21 cellular contexts compared by ENCODE assay signal in genomic region chr10:43113201-43113893, GRCh38. TPM values are rescaled to one million over a fixed set of nuclear protein-coding genes. Genes with fewer than 3 reads are reported as not detected.
A peak's percentile ranks its signal among the peaks of the same experiment; 100 is the strongest.
DNase-seq lines count a peak whose midpoint lies in the region; ATAC-seq and TF ChIP-seq lines count a peak whose summit lies in the region.
"Had no signal": no experiment of that assay in that cellular context is flagged by ENCODE, and none has a peak within 500 bp of the region (broad histone marks: within the 10 kb centered on the region; RNA-seq: fewer than 3 reads in every experiment).

No MANE protein-coding gene starts in this region.

- H3K4me3 Mint-ChIP-seq in endodermal cell, result no peak overlapping the region

- H3K9me3 ChIP-seq in right cardiac atrium (ENCODE audit: control insufficient read depth, low read length) (no peaks in the 10 kb centered on the region), right atrium auricular region (no peaks in the 10 kb centered on the region), endodermal cell (ENCODE audit: control insufficient read depth, low read length) (no peaks in the 10 kb centered on the region)

- H3K36me3 ChIP-seq in right atrium auricular region, result no peaks in the 10 kb centered on the region
- H3K36me3 ChIP-seq in endodermal cell (ENCODE audit: control insufficient read depth, insufficient read depth, low read length), result no peaks in the 10 kb centered on the region

- H3K36me3 Mint-ChIP-seq in endodermal cell (ENCODE audit: low read depth), result no peaks in the 10 kb centered on the region
- H3K36me3 Mint-ChIP-seq: CD4-positive, CD25-positive, alpha-beta regulatory T cell had no signal

- no peaks in the 10 kb centered on the region for H3K27me3 Mint-ChIP-seq in endodermal cell (ENCODE audit: insufficient read depth)
- H3K27me3 Mint-ChIP-seq: CD4-positive, CD25-positive, alpha-beta regulatory T cell had no signal

- POLR2A ChIA-PET in HEK293T (lab: Yijun Ruan, JAX), result no interaction called here

- H3K27me3 ChIP-seq in right cardiac atrium (ENCODE audit: control insufficient read depth, insufficient read depth) (no peaks in the 10 kb centered on the region), right atrium auricular region (no peaks in the 10 kb centered on the region), endodermal cell (ENCODE audit: control insufficient read depth, insufficient read depth, low read length, poor library complexity, severe bottlenecking) (no peaks in the 10 kb centered on the region)

- peak in 2 of 3 donors; percentile 24 to 25 for DNase-seq in right cardiac atrium
- DNase-seq in right atrium auricular region (ENCODE audit: low spot score), result no peak
- DNase-seq in endodermal cell, result no peak
- peak; percentile 58 for DNase-seq in posterior vena cava (ENCODE audit: low spot score)
- no peak for DNase-seq in HEK293T (ENCODE audit: extremely low spot score)
- DNase-seq in left lobe of liver (ENCODE audit: low spot score), result no peak
- DNase-seq in NCI-H2081 (lab: John Stamatoyannopoulos, UW), result no peak
- DNase-seq: CD4-positive, CD25-positive, alpha-beta regulatory T cell; EL; GF-D8; KG1; NCI-H1092; NCI-H1436; NCI-H187 treated with DMSO at 0.1 percent for 48 hours; NCI-H345; NCI-H524; NCI-H774; NK-92 treated with Interleukin-12 subunit alpha and Interleukin-12 subunit beta, amount 100 ng/mL, for 24 hours had no signal

- H3K27ac Mint-ChIP-seq in endodermal cell, result no peak overlapping the region

- intact Hi-C loops in right cardiac atrium (cut with DNase I) (no loop called here), posterior vena cava (cut with DNase I) (no loop called here)

- H3K9me3 Mint-ChIP-seq in endodermal cell, result no peaks in the 10 kb centered on the region
- H3K9me3 Mint-ChIP-seq: CD4-positive, CD25-positive, alpha-beta regulatory T cell had no signal

- CTCF ChIA-PET in HEK293T (lab: Yijun Ruan, JAX), result no interaction called here

- H3K4me3 ChIP-seq in right cardiac atrium (ENCODE audit: low read length) (no peak overlapping the region), right atrium auricular region (no peak overlapping the region), endodermal cell (ENCODE audit: low read length) (no peak overlapping the region)

- TF ChIP-seq CTCF in right atrium auricular region (IDR thresholded peaks at IDR 0.05) (no peak), endodermal cell (conservative IDR thresholded peaks at IDR 0.05) (peak; percentile 25)

- ATAC-seq in right cardiac atrium (no peak), left lobe of liver (no peak), HG03280 (IDR thresholded peaks at IDR 0.05; ENCODE audit: unreplicated experiment) (no peak)
- ATAC-seq: Panc1, SK-N-SH treated with all-trans-retinoic acid at 6 μM for 48 hours had no signal

- no peaks in the 10 kb centered on the region for H3K4me1 Mint-ChIP-seq in endodermal cell

- H3K4me1 ChIP-seq in right cardiac atrium (ENCODE audit: control insufficient read depth, insufficient read depth, low read length) (no peaks in the 10 kb centered on the region), right atrium auricular region (no peaks in the 10 kb centered on the region), endodermal cell (ENCODE audit: control insufficient read depth, insufficient read depth, low read length) (no peaks in the 10 kb centered on the region)

- WGBS in right cardiac atrium, result 87% methylated on average over 15 of the region's 15 CpGs
- WGBS in endodermal cell (ENCODE audit: insufficient coverage in 1 of 2, insufficient read length in 1 of 2), 2 experiments, result 82 to 92% methylated on average over 3 to 15 of the region's 15 CpGs

- H3K9ac ChIP-seq in endodermal cell (ENCODE audit: extremely low read depth, low read length, poor library complexity, severe bottlenecking), result no peak overlapping the region

- H3K27ac ChIP-seq in right cardiac atrium (ENCODE audit: low read length), result no peak overlapping the region
- no peak overlapping the region for H3K27ac ChIP-seq in right atrium auricular region
- no peak overlapping the region for H3K27ac ChIP-seq in endodermal cell (ENCODE audit: low read depth, low read length)

TF ChIP-seq in HEK293T, 16 proteins besides CTCF, POLR2A, EP300 and RAD21:
- TF ChIP-seq L3MBTL2 (conservative IDR thresholded peaks at IDR 0.05), result no peak
- no peak for TF ChIP-seq ARNT (IDR thresholded peaks at IDR 0.05)
- TF ChIP-seq LEF1 (IDR thresholded peaks at IDR 0.05; ENCODE audit: borderline replicate concordance), result no peak
- TF ChIP-seq TARDBP (IDR thresholded peaks at IDR 0.05), result no peak
- TF ChIP-seq SP1 (IDR thresholded peaks at IDR 0.05), result no peak
- no peak for TF ChIP-seq SUZ12 (IDR thresholded peaks at IDR 0.05)
- no peak for TF ChIP-seq CTBP1 (IDR thresholded peaks at IDR 0.05; ENCODE audit: borderline replicate concordance)
- TF ChIP-seq ZNF384 (IDR thresholded peaks at IDR 0.05), result no peak
- no peak for TF ChIP-seq BHLHE40 (IDR thresholded peaks at IDR 0.05; ENCODE audit: borderline replicate concordance)
- TF ChIP-seq FOXK2 (IDR thresholded peaks at IDR 0.05), result no peak
- no peak for TF ChIP-seq ELF4 (IDR thresholded peaks at IDR 0.05)
- TF ChIP-seq, protein P1, sequence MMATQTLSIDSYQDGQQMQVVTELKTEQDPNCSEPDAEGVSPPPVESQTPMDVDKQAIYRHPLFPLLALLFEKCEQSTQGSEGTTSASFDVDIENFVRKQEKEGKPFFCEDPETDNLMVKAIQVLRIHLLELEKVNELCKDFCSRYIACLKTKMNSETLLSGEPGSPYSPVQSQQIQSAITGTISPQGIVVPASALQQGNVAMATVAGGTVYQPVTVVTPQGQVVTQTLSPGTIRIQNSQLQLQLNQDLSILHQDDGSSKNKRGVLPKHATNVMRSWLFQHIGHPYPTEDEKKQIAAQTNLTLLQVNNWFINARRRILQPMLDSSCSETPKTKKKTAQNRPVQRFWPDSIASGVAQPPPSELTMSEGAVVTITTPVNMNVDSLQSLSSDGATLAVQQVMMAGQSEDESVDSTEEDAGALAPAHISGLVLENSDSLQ (IDR thresholded peaks at IDR 0.05), result no peak
- no peak for TF ChIP-seq NFRKB (IDR thresholded peaks at IDR 0.05)
- no peak for TF ChIP-seq FOXA1 (IDR thresholded peaks at IDR 0.05)
TF ChIP-seq in HEK293T: peak in this region for 0.

RNA-seq across cellular contexts. Expression of gene CSGALNACT2, which starts 24.9 kb away (rescaled TPM):
- total RNA-seq in right cardiac atrium (10 to 100 TPM in 3 of 4 donors, 1 to 10 TPM in 1; 10.0 to 17.2 (median 10.9) TPM), right atrium auricular region (10 to 100 TPM; 10.0 to 14.9 TPM), endodermal cell (1 to 10 TPM; 7.3 to 8.6 TPM), posterior vena cava (10 to 100 TPM; 31.1 to 31.8 TPM), left lobe of liver (5.5 TPM)
- polyA plus RNA-seq in right cardiac atrium, result 5.1 TPM
- 13.6 TPM for polyA plus RNA-seq in endodermal cell (2013, experiment 1 of 2)
- 12.1 TPM for polyA plus RNA-seq in endodermal cell (2013, experiment 2 of 2)

RNA-seq across cellular contexts. Expression of gene RET, which starts 36.5 kb away (rescaled TPM):
- total RNA-seq in right cardiac atrium (under 1 TPM; 0.23 to 0.47 (median 0.33) TPM), right atrium auricular region (under 1 TPM; 0.12 to 0.44 TPM), endodermal cell (1 to 10 TPM; 1.2 to 3.5 TPM), posterior vena cava (1 to 10 TPM; 1.0 to 1.3 TPM), left lobe of liver (1.1 TPM)
- 0.59 TPM for polyA plus RNA-seq in right cardiac atrium
- 2.6 TPM for polyA plus RNA-seq in endodermal cell (2013, experiment 1 of 2)
- 2.3 TPM for polyA plus RNA-seq in endodermal cell (2013, experiment 2 of 2)
- polyA plus RNA-seq: CD4-positive, CD25-positive, alpha-beta regulatory T cell had no signal

Comparison
In these comparisons a context has a peak if more than half of its experiments do, and no peak if none do; other contexts are left out.
1. DNase-seq: peak in right cardiac atrium (2 of 3) and posterior vena cava (single experiment); none in right atrium auricular region (single experiment), endodermal cell (single experiment), HEK293T (single experiment), left lobe of liver (single experiment) and NCI-H2081 (0 of 2).